ENCODE assay signal across 14 cellular contexts in the genomic region with DNA sequence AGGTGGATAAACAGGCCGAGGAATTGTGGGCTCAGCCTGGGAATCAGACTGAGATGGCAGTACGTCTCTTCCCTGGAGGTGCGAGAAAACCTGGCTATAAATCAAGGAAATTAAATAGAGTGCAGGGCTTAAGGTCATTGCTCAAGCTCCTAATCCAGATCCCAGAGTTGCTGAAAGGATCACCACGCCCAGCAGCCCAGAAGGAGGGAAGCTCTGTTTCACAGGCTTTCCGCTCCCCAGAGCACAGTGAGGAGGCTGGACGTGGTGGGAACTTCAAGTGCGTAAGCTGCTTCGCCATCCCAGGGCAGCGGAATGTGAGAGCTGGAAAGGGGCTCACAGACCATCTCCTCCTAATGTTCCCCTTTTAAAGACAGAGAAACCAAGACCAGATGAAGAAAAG.
"Had no signal": no experiment of that assay in that cellular context is flagged by ENCODE, and none has a peak within 500 bp of the region (broad histone marks: within the 10 kb centered on the region; RNA-seq: fewer than 3 reads in every experiment).

No MANE protein-coding gene starts in this region.

- H3K4me3 ChIP-seq: smooth muscle cell had no signal

- H3K27me3 ChIP-seq: brain microvascular endothelial cell, neutrophil had no signal

- FAIRE-seq: endothelial cell of umbilical vein had no signal

- H3K9me3 ChIP-seq: neutrophil had no signal

- H3K9ac ChIP-seq: parathyroid adenoma had no signal

- H3K4me1 ChIP-seq: parathyroid adenoma had no signal

- ATAC-seq: naive thymus-derived CD4-positive, alpha-beta T cell had no signal

- H3K36me3 ChIP-seq: brain microvascular endothelial cell, neutrophil had no signal

- H2AFZ ChIP-seq: parathyroid adenoma had no signal

- H3K27ac ChIP-seq: brain microvascular endothelial cell, neutrophil, parathyroid adenoma had no signal

- DNase-seq: activated CD4-positive, alpha-beta T cell treated with anti-CD3 and anti-CD28 coated beads, Interleukin-2, amount 10 ng/mL, durations not matched to agents 7 days and 5 days; activated CD8-positive, alpha-beta memory T cell treated with anti-CD3 and anti-CD28 coated beads for 24 hours; activated naive CD8-positive, alpha-beta T cell treated with anti-CD3 and anti-CD28 coated beads for 36 hours; anterior cingulate cortex; brain microvascular endothelial cell; effector CD8-positive, alpha-beta T cell; glutamatergic neuron; immature natural killer cell; mammary epithelial cell; naive thymus-derived CD4-positive, alpha-beta T cell had no signal
